ENCODE assay signal across 26 cellular contexts in genomic region chr1:97571760-97572159, GRCh38.
"Had no signal": no experiment of that assay in that cellular context is flagged by ENCODE, and none has a peak within 500 bp of the region (broad histone marks: within the 10 kb centered on the region; RNA-seq: fewer than 3 reads in every experiment).

No MANE protein-coding gene starts in this region.

- H3K27ac Mint-ChIP-seq: dendritic cell treated with granulocyte-macrophage colony-stimulating factor and Interleukin-4, amounts not matched to agents 40 ng/mL and 50 ng/mL, for 4 days; immature natural killer cell; memory B cell; natural killer cell; stimulated activated effector memory CD8-positive, alpha-beta T cell treated with anti-CD3 and anti-CD28 coated beads, Interleukin-12 subunit alpha, Interleukin-12 subunit beta, amount 100 ng/mL, for 72 hours had no signal

- ATAC-seq: left colon; left ventricle myocardium superior; lower lobe of right lung; natural killer cell; stimulated activated effector memory CD8-positive, alpha-beta T cell treated with anti-CD3 and anti-CD28 coated beads, Interleukin-12 subunit alpha, Interleukin-12 subunit beta, amount 100 ng/mL, for 72 hours had no signal

- DNase-seq: colonic mucosa; effector memory CD4-positive, alpha-beta T cell; hypothalamus; immature natural killer cell; islet precursor cell; kidney glomerular epithelial cell; left colon; left ventricle myocardium superior; lower lobe of right lung; natural killer cell; sigmoid colon; stimulated activated CD4-positive, alpha-beta T cell treated with anti-CD3 and anti-CD28 coated beads, Interleukin-2, amount 100 ng/mL, for 24 hours; stimulated activated CD4-positive, alpha-beta T cell treated with anti-CD3 and anti-CD28 coated beads, Interleukin-4, amount 100 ng/mL, for 24 hours; stimulated activated naive CD4-positive, alpha-beta T cell treated with Interleukin-2 at 50 U/mL for 16 hours; stomach; thyroid gland; trophoblast cell had no signal

- H3K27me3 Mint-ChIP-seq: dendritic cell treated with granulocyte-macrophage colony-stimulating factor and Interleukin-4, amounts not matched to agents 40 ng/mL and 50 ng/mL, for 4 days; memory B cell had no signal

- H3K4me1 ChIP-seq: colonic mucosa, lower lobe of right lung, prostate gland, right atrium auricular region, stomach, thyroid gland, vagina had no signal

- H3K9me3 Mint-ChIP-seq: dendritic cell treated with granulocyte-macrophage colony-stimulating factor and Interleukin-4, amounts not matched to agents 40 ng/mL and 50 ng/mL, for 4 days; immature natural killer cell; memory B cell; natural killer cell; neural crest cell; stimulated activated effector memory CD8-positive, alpha-beta T cell treated with anti-CD3 and anti-CD28 coated beads, Interleukin-12 subunit alpha, Interleukin-12 subunit beta, amount 100 ng/mL, for 72 hours had no signal

- H3K4me3 ChIP-seq: colonic mucosa, esophagus muscularis mucosa, lower lobe of right lung, prostate gland, right atrium auricular region, sigmoid colon, stomach, thyroid gland, vagina had no signal

- H3K27ac ChIP-seq: colonic mucosa, esophagus muscularis mucosa, lower lobe of right lung, neutrophil, prostate gland, right atrium auricular region, sigmoid colon, stomach, thyroid gland, vagina had no signal

- H3K4me1 Mint-ChIP-seq: immature natural killer cell; memory B cell; natural killer cell; neural crest cell; stimulated activated effector memory CD8-positive, alpha-beta T cell treated with anti-CD3 and anti-CD28 coated beads, Interleukin-12 subunit alpha, Interleukin-12 subunit beta, amount 100 ng/mL, for 72 hours had no signal

- H3K9me3 ChIP-seq: colonic mucosa, esophagus muscularis mucosa, lower lobe of right lung, neutrophil, prostate gland, right atrium auricular region, sigmoid colon, stomach, thyroid gland, vagina had no signal

- H3K4me3 Mint-ChIP-seq: dendritic cell treated with granulocyte-macrophage colony-stimulating factor and Interleukin-4, amounts not matched to agents 40 ng/mL and 50 ng/mL, for 4 days; immature natural killer cell; memory B cell; natural killer cell; neural crest cell; stimulated activated effector memory CD8-positive, alpha-beta T cell treated with anti-CD3 and anti-CD28 coated beads, Interleukin-12 subunit alpha, Interleukin-12 subunit beta, amount 100 ng/mL, for 72 hours had no signal

- H3K36me3 ChIP-seq: colonic mucosa, prostate gland, right atrium auricular region, sigmoid colon, thyroid gland, vagina had no signal

- H3K27me3 ChIP-seq: colonic mucosa, esophagus muscularis mucosa, neutrophil, right atrium auricular region, sigmoid colon, stomach, thyroid gland, vagina had no signal
